2 cellular contexts compared by ENCODE assay signal in the genomic region with DNA sequence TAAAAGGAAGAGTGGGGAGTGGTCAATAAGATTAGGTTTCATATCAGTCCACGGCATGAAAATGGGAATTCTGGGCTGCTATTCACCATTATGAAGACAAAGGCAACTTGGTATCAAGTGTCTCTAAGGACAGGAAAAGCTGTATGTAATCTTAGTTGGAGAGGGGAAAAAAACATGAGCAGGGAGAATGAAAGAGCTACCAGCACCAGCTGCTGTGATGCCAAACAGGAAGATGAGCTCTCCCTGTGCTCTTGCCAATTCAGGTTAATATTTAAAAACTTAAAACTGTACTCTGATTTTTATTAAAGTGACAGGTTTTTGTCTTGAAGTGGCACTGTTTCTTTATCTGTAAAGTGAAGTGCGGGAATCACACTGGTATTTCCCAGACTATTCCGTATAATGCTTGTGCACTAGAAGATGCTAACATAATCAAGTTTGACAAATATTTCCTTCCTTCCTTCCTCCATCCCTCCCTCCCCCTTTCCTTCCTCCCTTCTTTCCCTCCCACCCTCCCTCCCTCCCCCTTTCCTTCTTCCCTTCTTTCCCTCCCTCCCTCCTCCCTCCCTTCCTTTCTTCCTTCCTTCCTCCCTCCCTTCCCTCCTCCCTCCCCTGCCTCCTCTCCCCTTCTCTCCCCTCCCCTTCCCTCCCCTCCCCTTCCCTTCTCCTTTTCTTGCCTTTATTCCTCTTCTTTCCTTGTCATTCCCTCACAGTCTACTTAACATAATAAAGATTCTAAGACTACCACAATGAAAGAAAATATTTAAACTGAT.
TF ChIP-seq lines count a peak whose summit lies in the region.

No MANE protein-coding gene starts in this region.

TF ChIP-seq in GM23338, 12 proteins besides CTCF, POLR2A, EP300 and RAD21 (continues in another document):
- no peak for TF ChIP-seq EZH2 (IDR thresholded peaks at IDR 0.05; ENCODE audit: low read depth, unreplicated experiment)
- TF ChIP-seq ETS1 (IDR thresholded peaks at IDR 0.05), result no peak
- no peak for TF ChIP-seq NANOG (IDR thresholded peaks at IDR 0.05; ENCODE audit: borderline replicate concordance)
- no peak for TF ChIP-seq REST (IDR thresholded peaks at IDR 0.05; ENCODE audit: unreplicated experiment)
- TF ChIP-seq ZNF331 (CRISPR knock-in tag; IDR thresholded peaks at IDR 0.05; ENCODE audit: low read depth), result no peak
- TF ChIP-seq ZNF462 (CRISPR knock-in tag; IDR thresholded peaks at IDR 0.05), result no peak
- TF ChIP-seq ZNF114 (CRISPR knock-in tag; IDR thresholded peaks at IDR 0.05), result no peak

TF ChIP-seq in H1, 55 proteins besides CTCF, POLR2A, EP300 and RAD21:
- no peak for TF ChIP-seq CHD7 (IDR thresholded peaks at IDR 0.05; ENCODE audit: insufficient replicate concordance, low read length)
- no peak for TF ChIP-seq HDAC2 (IDR thresholded peaks at IDR 0.05; ENCODE audit: borderline replicate concordance in 1 of 2, low read depth in 2 of 2, low read length in 2 of 2)
- no peak for TF ChIP-seq GABPA (IDR thresholded peaks at IDR 0.05; ENCODE audit: borderline replicate concordance, insufficient read depth, low read length)
